In genomic region chr3:110686691-110687090, GRCh38 we compare ENCODE assay signal across 19 cellular contexts.
DNase-seq lines count a peak whose midpoint lies in the region; ATAC-seq, FAIRE-seq and TF ChIP-seq lines count a peak whose summit lies in the region.
"Had no signal": no experiment of that assay in that cellular context is flagged by ENCODE, and none has a peak within 500 bp of the region (broad histone marks: within the 10 kb centered on the region; RNA-seq: fewer than 3 reads in every experiment).

No MANE protein-coding gene starts in this region.

- no peaks in the 10 kb centered on the region for H3K36me3 ChIP-seq in HUES6 (ENCODE audit: control insufficient read depth, insufficient read depth, low read length)
- H3K36me3 ChIP-seq in pancreas = no peaks in the 10 kb centered on the region
- no peaks in the 10 kb centered on the region for H3K36me3 ChIP-seq in tibial nerve
- H3K36me3 ChIP-seq: BE2C had no signal

- H3K4me1 ChIP-seq in HUES6 (ENCODE audit: control insufficient read depth, insufficient read depth, low read length) = peaks cover 37% of the 10 kb centered on the region
- no peaks in the 10 kb centered on the region for H3K4me1 ChIP-seq in pancreas
- H3K4me1 ChIP-seq in tibial nerve = no peaks in the 10 kb centered on the region
- H3K4me1 ChIP-seq: BE2C had no signal

- DNase-seq in fibroblast of peridontal ligament (ENCODE audit: extremely low read depth) = peak; percentile 39
- peak; percentile 12 for DNase-seq in iPS-NIHi7 (ENCODE audit: extremely low spot score)
- DNase-seq in globus pallidus (ENCODE audit: low spot score) = no peak
- no peak for DNase-seq in pancreas
- DNase-seq in tibial nerve (ENCODE audit: low spot score in 2 of 2) = no peak
- DNase-seq: BE2C; CD8-positive, alpha-beta T cell; GF-D8; GOT3; HFFc6; Karpas-422; NCI-H1417 treated with DMSO at 0.1 percent for 48 hours; NCI-H2029; NCI-H2227 treated with DMSO at 0.1 percent for 48 hours; NCI-H524 treated with DMSO at 0.1 percent for 48 hours had no signal

- intact Hi-C loops in pancreas (cut with DNase I) = no loop called here

- no peak for FAIRE-seq in pancreas (lab: Jason Lieb, UNC)
- FAIRE-seq: GM19239 had no signal

- H3K4me3 ChIP-seq in HUES6 (ENCODE audit: low read depth, low read length) (no peak overlapping the region), pancreas (no peak overlapping the region), tibial nerve (no peak overlapping the region)

- TF ChIP-seq EP300 in tibial nerve (IDR thresholded peaks at IDR 0.05) = no peak

- H3K27ac ChIP-seq in HUES6 (ENCODE audit: low read depth, low read length) (peak overlapping the region; percentile 75), VCaP (peak overlapping the region; percentile 72), pancreas (no peak overlapping the region), tibial nerve (no peak overlapping the region)

- TF ChIP-seq CTCF in VCaP (conservative IDR thresholded peaks at IDR 0.05) (no peak), pancreas (IDR thresholded peaks at IDR 0.05) (no peak), tibial nerve (IDR thresholded peaks at IDR 0.05) (no peak)

- no peak for TF ChIP-seq POLR2A in tibial nerve (IDR thresholded peaks at IDR 0.05)

- no peak for ATAC-seq in pancreas
- ATAC-seq: CD8-positive, alpha-beta T cell; PC-3 had no signal

- H3K9me3 ChIP-seq in HUES6 (ENCODE audit: control insufficient read depth, insufficient read depth, low read depth, low read length) = no peaks in the 10 kb centered on the region
- no peaks in the 10 kb centered on the region for H3K9me3 ChIP-seq in pancreas
- no peaks in the 10 kb centered on the region for H3K9me3 ChIP-seq in tibial nerve
- H3K9me3 ChIP-seq: BE2C had no signal

- H3K27me3 ChIP-seq in HUES6 (ENCODE audit: control insufficient read depth, insufficient read depth, low read length) (no peaks in the 10 kb centered on the region), pancreas (no peaks in the 10 kb centered on the region), tibial nerve (no peaks in the 10 kb centered on the region)
- H3K27me3 ChIP-seq: BE2C had no signal

- 72 to 74% methylated on average over 3 of the region's 3 CpGs for WGBS in pancreas, 2 donors
- WGBS in tibial nerve, 2 donors = 68 to 79% methylated on average over 3 of the region's 3 CpGs

- no peak overlapping the region for H3K9ac ChIP-seq in HUES6 (ENCODE audit: low read length)

Comparison
In these comparisons a context has a peak if more than half of its experiments do, and no peak if none do; other contexts are left out.
1. H3K27ac ChIP-seq: peak in HUES6 (single experiment) and VCaP (single experiment); none in pancreas (0 of 4) and tibial nerve (0 of 4).
2. DNase-seq: peak in fibroblast of peridontal ligament (single experiment) and iPS-NIHi7 (single experiment); none in globus pallidus (single experiment), pancreas (0 of 6) and tibial nerve (0 of 2).